1 cellular context compared by ENCODE assay signal in the genomic region with DNA sequence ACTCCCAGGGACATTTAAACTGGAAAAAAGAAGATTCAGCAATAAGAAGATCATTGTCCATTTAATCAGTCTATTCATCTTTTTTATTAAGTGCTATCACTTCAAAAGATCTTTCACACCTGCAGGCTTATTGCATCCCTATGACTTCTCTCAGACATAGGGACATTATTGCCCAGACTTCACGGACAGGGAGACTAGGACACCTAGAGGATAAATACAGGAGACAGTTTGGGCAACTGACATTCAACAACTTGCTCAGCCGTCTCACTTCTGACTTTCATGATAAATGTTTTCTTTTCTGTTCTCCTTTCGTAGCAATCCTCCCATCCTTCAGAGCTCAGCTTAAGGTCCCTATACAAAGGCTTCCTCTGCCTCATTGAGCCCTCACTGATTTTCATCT.
TF ChIP-seq lines count a peak whose summit lies in the region.

No MANE protein-coding gene starts in this region.

TF ChIP-seq in WTC11, 78 proteins besides CTCF, POLR2A, EP300 and RAD21 (continued from another document):
- TF ChIP-seq, protein P1, sequence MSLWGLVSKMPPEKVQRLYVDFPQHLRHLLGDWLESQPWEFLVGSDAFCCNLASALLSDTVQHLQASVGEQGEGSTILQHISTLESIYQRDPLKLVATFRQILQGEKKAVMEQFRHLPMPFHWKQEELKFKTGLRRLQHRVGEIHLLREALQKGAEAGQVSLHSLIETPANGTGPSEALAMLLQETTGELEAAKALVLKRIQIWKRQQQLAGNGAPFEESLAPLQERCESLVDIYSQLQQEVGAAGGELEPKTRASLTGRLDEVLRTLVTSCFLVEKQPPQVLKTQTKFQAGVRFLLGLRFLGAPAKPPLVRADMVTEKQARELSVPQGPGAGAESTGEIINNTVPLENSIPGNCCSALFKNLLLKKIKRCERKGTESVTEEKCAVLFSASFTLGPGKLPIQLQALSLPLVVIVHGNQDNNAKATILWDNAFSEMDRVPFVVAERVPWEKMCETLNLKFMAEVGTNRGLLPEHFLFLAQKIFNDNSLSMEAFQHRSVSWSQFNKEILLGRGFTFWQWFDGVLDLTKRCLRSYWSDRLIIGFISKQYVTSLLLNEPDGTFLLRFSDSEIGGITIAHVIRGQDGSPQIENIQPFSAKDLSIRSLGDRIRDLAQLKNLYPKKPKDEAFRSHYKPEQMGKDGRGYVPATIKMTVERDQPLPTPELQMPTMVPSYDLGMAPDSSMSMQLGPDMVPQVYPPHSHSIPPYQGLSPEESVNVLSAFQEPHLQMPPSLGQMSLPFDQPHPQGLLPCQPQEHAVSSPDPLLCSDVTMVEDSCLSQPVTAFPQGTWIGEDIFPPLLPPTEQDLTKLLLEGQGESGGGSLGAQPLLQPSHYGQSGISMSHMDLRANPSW (CRISPR knock-in tag; conservative IDR thresholded peaks at IDR 0.05; ENCODE audit: low read depth) = no peak
- TF ChIP-seq GRHL2 (CRISPR knock-in tag; IDR thresholded peaks at IDR 0.05; ENCODE audit: insufficient replicate concordance, severe bottlenecking) = no peak
- TF ChIP-seq NR2C2 (CRISPR knock-in tag; IDR thresholded peaks at IDR 0.05) = no peak
- no peak for TF ChIP-seq KAT7 (CRISPR knock-in tag; IDR thresholded peaks at IDR 0.05; ENCODE audit: borderline replicate concordance)
- TF ChIP-seq RORB (CRISPR knock-in tag; IDR thresholded peaks at IDR 0.05) = no peak
- no peak for TF ChIP-seq ZNF317 (CRISPR knock-in tag; IDR thresholded peaks at IDR 0.05; ENCODE audit: borderline replicate concordance, low read depth)
- no peak for TF ChIP-seq TP53 (CRISPR knock-in tag; IDR thresholded peaks at IDR 0.05)
- no peak for TF ChIP-seq SMAD3 (CRISPR knock-in tag; IDR thresholded peaks at IDR 0.05; ENCODE audit: borderline replicate concordance)
- TF ChIP-seq FOXK1 (CRISPR knock-in tag; IDR thresholded peaks at IDR 0.05) = no peak
